ENCODE assay signal across 25 cellular contexts in the genomic region with DNA sequence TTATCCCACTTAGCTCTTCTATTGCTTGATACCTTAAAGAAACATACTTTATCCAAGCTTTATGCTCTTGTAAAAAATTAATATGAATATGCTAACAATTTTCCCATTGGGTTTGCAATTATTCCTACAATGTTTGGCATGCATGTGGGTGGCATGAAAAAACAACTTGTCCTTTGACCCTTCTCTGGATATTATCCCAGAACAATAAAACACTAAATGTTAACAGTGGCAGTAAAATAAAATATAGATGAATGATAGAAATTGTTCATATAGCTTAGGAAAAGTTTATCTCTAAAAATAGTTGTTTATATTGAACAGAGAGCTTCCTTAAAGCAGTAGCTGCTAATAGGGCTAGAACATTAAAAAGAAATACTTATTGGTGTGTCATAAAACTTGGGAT.
A peak's percentile ranks its signal among the peaks of the same experiment; 100 is the strongest.
DNase-seq lines count a peak whose midpoint lies in the region; ATAC-seq, FAIRE-seq and TF ChIP-seq lines count a peak whose summit lies in the region.
"Had no signal": no experiment of that assay in that cellular context is flagged by ENCODE, and none has a peak within 500 bp of the region (broad histone marks: within the 10 kb centered on the region; RNA-seq: fewer than 3 reads in every experiment).

No MANE protein-coding gene starts in this region.

- no peaks in the 10 kb centered on the region for H3K9me1 ChIP-seq in endothelial cell of umbilical vein (replicated peaks; ENCODE audit: control insufficient read depth, extremely low read depth, insufficient read depth, low read length)

- H3K4me3 ChIP-seq in LNCaP clone FGC (ENCODE audit: low read depth, low read length) (no peak overlapping the region), endothelial cell of umbilical vein (replicated peaks in 1 of 3; ENCODE audit: insufficient read depth in 1 of 3, low read depth in 1 of 3, low read length in 3 of 3) (no peak overlapping the region), small intestine (ENCODE audit: low read depth in 1 of 2, low read length in 2 of 2) (no peak overlapping the region), upper lobe of left lung (no peak overlapping the region)
- H3K4me3 ChIP-seq: A549; BLaER1 treated with 17β-estradiol and CSF1 and Interleukin-3, amounts not matched to agents 10 nM and 100 nM; GM23338 had no signal

- no peak overlapping the region for H3K4me3 Mint-ChIP-seq in mesothelial cell of epicardium
- H3K4me3 Mint-ChIP-seq: CD14-positive monocyte; CD4-positive, alpha-beta T cell; CD8-positive, alpha-beta memory T cell; GM23338; H9 had no signal

- BruUV-seq in endothelial cell of umbilical vein (replicated peaks; lab: Mats Ljungman, UMichigan): no TSS peak

- ATAC-seq in HG02759 (IDR thresholded peaks at IDR 0.05; ENCODE audit: unreplicated experiment) (no peak), upper lobe of left lung (ENCODE audit: low FRiP score in 2 of 2) (no peak)
- ATAC-seq: A549, GM23338, HCT116 had no signal

- dilution Hi-C loops in endothelial cell of umbilical vein (cut with MboI; ENCODE audit: extremely low pct_ligation_motif_present, low sequenced_read_pairs): no loop called here

- intact Hi-C loops in endothelial cell of umbilical vein (cut with micrococcal nuclease): loop anchor here (5.0 kb wide), 1 partner anchor 73 kb away; no protein-coding TSS in a partner anchor

- POLR2A ChIA-PET in endothelial cell of umbilical vein (lab: Charles Lee): no interaction called here

- H3K27me3 Mint-ChIP-seq in mesothelial cell of epicardium (ENCODE audit: low read depth): no peaks in the 10 kb centered on the region
- H3K27me3 Mint-ChIP-seq: CD4-positive, alpha-beta T cell; CD8-positive, alpha-beta memory T cell had no signal

- no peaks in the 10 kb centered on the region for H3K27me3 ChIP-seq in endothelial cell of umbilical vein (ENCODE audit: control insufficient read depth in 2 of 2, insufficient read depth in 2 of 2, low read length in 2 of 2)
- no peaks in the 10 kb centered on the region for H3K27me3 ChIP-seq in small intestine (ENCODE audit: control insufficient read depth in 2 of 2, insufficient read depth in 2 of 2, low read length in 2 of 2)
- no peaks in the 10 kb centered on the region for H3K27me3 ChIP-seq in upper lobe of left lung
- H3K27me3 ChIP-seq: BE2C; BLaER1 treated with 17β-estradiol and CSF1 and Interleukin-3, amounts not matched to agents 10 nM and 100 nM had no signal

- H2AFZ ChIP-seq in endothelial cell of umbilical vein (ENCODE audit: low read depth, low read length): no peak overlapping the region
- H2AFZ ChIP-seq: GM23338 had no signal

- no peak overlapping the region for H3K4me2 ChIP-seq in endothelial cell of umbilical vein (ENCODE audit: insufficient read depth, low read length)
- H3K4me2 ChIP-seq: A549; BLaER1 treated with 17β-estradiol and CSF1 and Interleukin-3, amounts not matched to agents 10 nM and 100 nM; GM23338 had no signal

- H3K4me1 ChIP-seq in endothelial cell of umbilical vein (ENCODE audit: control insufficient read depth, extremely low read depth, insufficient read depth, low read length): peaks cover 16% of the 10 kb centered on the region
- H3K4me1 ChIP-seq in small intestine (ENCODE audit: control insufficient read depth in 2 of 2, insufficient read depth in 1 of 2, low read depth in 1 of 2, low read length in 1 of 2): no peaks in the 10 kb centered on the region
- no peaks in the 10 kb centered on the region for H3K4me1 ChIP-seq in upper lobe of left lung
- H3K4me1 ChIP-seq: A549, BE2C had no signal

- peak overlapping the region; percentile 56 for H3K27ac ChIP-seq in 22Rv1
- no peak overlapping the region for H3K27ac ChIP-seq in endothelial cell of umbilical vein (ENCODE audit: insufficient read depth, low read depth, low read length)
- H3K27ac ChIP-seq in small intestine (ENCODE audit: low read depth in 1 of 2, low read length in 1 of 2): no peak overlapping the region
- no peak overlapping the region for H3K27ac ChIP-seq in upper lobe of left lung
- H3K27ac ChIP-seq: A549; BLaER1 treated with 17β-estradiol and CSF1 and Interleukin-3, amounts not matched to agents 10 nM and 100 nM had no signal

- H3K9me3 Mint-ChIP-seq in mesothelial cell of epicardium: peaks cover 6% of the 10 kb centered on the region
- H3K9me3 Mint-ChIP-seq: H9 had no signal

- TF ChIP-seq CTCF in 22Rv1 (IDR thresholded peaks at IDR 0.05) (no peak), LNCaP clone FGC (IDR thresholded peaks at IDR 0.05; ENCODE audit: control insufficient read depth, extremely low read depth, insufficient read depth) (no peak), endothelial cell of umbilical vein (IDR thresholded peaks at IDR 0.05; ENCODE audit: extremely low read depth in 1 of 2, insufficient read depth in 1 of 2, low read depth in 1 of 2, low read length in 2 of 2) (no peak), upper lobe of left lung (IDR thresholded peaks at IDR 0.05) (no peak), mesothelial cell of epicardium (IDR thresholded peaks at IDR 0.05; ENCODE audit: unreplicated experiment) (no peak)

- H3K36me3 ChIP-seq in endothelial cell of umbilical vein (ENCODE audit: control insufficient read depth in 2 of 2, extremely low read depth in 1 of 2, insufficient read depth in 2 of 2, low read length in 2 of 2): no peaks in the 10 kb centered on the region
- no peaks in the 10 kb centered on the region for H3K36me3 ChIP-seq in small intestine (ENCODE audit: control insufficient read depth in 2 of 2, insufficient read depth in 2 of 2, low read length in 2 of 2)
- no peaks in the 10 kb centered on the region for H3K36me3 ChIP-seq in upper lobe of left lung
- H3K36me3 ChIP-seq: BE2C; BLaER1 treated with 17β-estradiol and CSF1 and Interleukin-3, amounts not matched to agents 10 nM and 100 nM had no signal

- H3K79me2 ChIP-seq in endothelial cell of umbilical vein (ENCODE audit: control insufficient read depth, insufficient read depth, low read length): no peaks in the 10 kb centered on the region

- no peak for TF ChIP-seq EP300 in upper lobe of left lung (IDR thresholded peaks at IDR 0.05)

- TF ChIP-seq POLR2A in endothelial cell of umbilical vein (IDR thresholded peaks at IDR 0.05; ENCODE audit: low read depth, low read length) (no peak), upper lobe of left lung (IDR thresholded peaks at IDR 0.05) (no peak)

- CTCF ChIA-PET in endothelial cell of umbilical vein (lab: Charles Lee): no interaction called here

- peak; percentile 79 for DNase-seq in LNCaP clone FGC (ENCODE audit: low read depth)
- DNase-seq in endothelial cell of umbilical vein (ENCODE audit: low read depth, low spot score): peak; percentile 64
- peak; percentile 69 for DNase-seq in small intestine
- DNase-seq in upper lobe of left lung: no peak
- no peak for DNase-seq in mesothelial cell of epicardium (ENCODE audit: low spot score in 2 of 2, unreplicated experiment in 2 of 2)
- DNase-seq: 8988T; ACHN; AML-193; BE2C; CD4-positive, alpha-beta T cell; CD8-positive, alpha-beta memory T cell; DMS 273 treated with DMSO at 0.1 percent for 48 hours; DMS79; GF-D8; H9 had no signal

- no peaks in the 10 kb centered on the region for H3K4me1 Mint-ChIP-seq in mesothelial cell of epicardium
- H3K4me1 Mint-ChIP-seq: CD14-positive monocyte; CD8-positive, alpha-beta memory T cell; GM23338; H9 had no signal

- no peaks in the 10 kb centered on the region for H4K20me1 ChIP-seq in endothelial cell of umbilical vein (replicated peaks; ENCODE audit: control insufficient read depth, extremely low read depth, insufficient read depth, low read length)
- H4K20me1 ChIP-seq: BLaER1 treated with 17β-estradiol and CSF1 and Interleukin-3, amounts not matched to agents 10 nM and 100 nM had no signal

- H3K27ac Mint-ChIP-seq in mesothelial cell of epicardium: no peak overlapping the region
- H3K27ac Mint-ChIP-seq: CD14-positive monocyte; CD4-positive, alpha-beta T cell; CD8-positive, alpha-beta memory T cell; GM23338; H9 had no signal

- H3K9ac ChIP-seq in endothelial cell of umbilical vein (replicated peaks; ENCODE audit: extremely low read depth, insufficient read depth, low read length): no peak overlapping the region
- H3K9ac ChIP-seq: BLaER1 treated with 17β-estradiol and CSF1 and Interleukin-3, amounts not matched to agents 10 nM and 100 nM had no signal

- no peaks in the 10 kb centered on the region for H3K36me3 Mint-ChIP-seq in mesothelial cell of epicardium
- H3K36me3 Mint-ChIP-seq: CD14-positive monocyte; CD8-positive, alpha-beta memory T cell had no signal

- no peak for FAIRE-seq in endothelial cell of umbilical vein (lab: Jason Lieb, UNC)
- no peak for FAIRE-seq in small intestine (lab: Jason Lieb, UNC)
- FAIRE-seq: A549, D721Med, GM12891, GM18507 had no signal

- no peaks in the 10 kb centered on the region for H3K9me3 ChIP-seq in endothelial cell of umbilical vein (replicated peaks; ENCODE audit: control insufficient read depth, insufficient read depth, low read length)
- H3K9me3 ChIP-seq in small intestine (ENCODE audit: control insufficient read depth, low read depth): no peaks in the 10 kb centered on the region
- no peaks in the 10 kb centered on the region for H3K9me3 ChIP-seq in upper lobe of left lung
- H3K9me3 ChIP-seq: A549; BE2C; BLaER1 treated with 17β-estradiol and CSF1 and Interleukin-3, amounts not matched to agents 10 nM and 100 nM had no signal

TF ChIP-seq in endothelial cell of umbilical vein, 7 proteins besides CTCF, POLR2A, EP300 and RAD21:
- no peak for TF ChIP-seq JUN (IDR thresholded peaks at IDR 0.05; ENCODE audit: borderline replicate concordance, insufficient read depth, insufficient read length, low read depth)
- no peak for TF ChIP-seq GATA2 (IDR thresholded peaks at IDR 0.05; ENCODE audit: insufficient read depth, insufficient read length, low read depth, low read length)
- no peak for TF ChIP-seq EZH2 (IDR thresholded peaks at IDR 0.05; ENCODE audit: borderline replicate concordance, low read depth, low read length, severe bottlenecking)
- no peak for TF ChIP-seq MAX (IDR thresholded peaks at IDR 0.05; ENCODE audit: insufficient read depth, insufficient read length)
- no peak for TF ChIP-seq FOS (IDR thresholded peaks at IDR 0.05; ENCODE audit: borderline replicate concordance, insufficient read depth, low read length)
- no peak for TF ChIP-seq POLR2AphosphoS5 (IDR thresholded peaks at IDR 0.05; ENCODE audit: insufficient read depth, low read depth, low read length)
- TF ChIP-seq MYC (IDR thresholded peaks at IDR 0.05; ENCODE audit: low read depth, low read length): no peak

Comparison
In these comparisons a context has a peak if more than half of its experiments do, and no peak if none do; other contexts are left out.
1. DNase-seq: peak in LNCaP clone FGC (single experiment), endothelial cell of umbilical vein (single experiment) and small intestine (single experiment); none in upper lobe of left lung (0 of 2) and mesothelial cell of epicardium (0 of 2).